In genomic region chr3:81395739-81396138, GRCh38 we compare ENCODE assay signal across 1 cellular context.
TF ChIP-seq lines count a peak whose summit lies in the region.

No MANE protein-coding gene starts in this region.

TF ChIP-seq in H1, 55 proteins besides CTCF, POLR2A, EP300 and RAD21:
- TF ChIP-seq SIX5 (IDR thresholded peaks at IDR 0.05; ENCODE audit: low read depth, low read length) = no peak
